Comparison of ENCODE assay signal across 8 cellular contexts in the genomic region with DNA sequence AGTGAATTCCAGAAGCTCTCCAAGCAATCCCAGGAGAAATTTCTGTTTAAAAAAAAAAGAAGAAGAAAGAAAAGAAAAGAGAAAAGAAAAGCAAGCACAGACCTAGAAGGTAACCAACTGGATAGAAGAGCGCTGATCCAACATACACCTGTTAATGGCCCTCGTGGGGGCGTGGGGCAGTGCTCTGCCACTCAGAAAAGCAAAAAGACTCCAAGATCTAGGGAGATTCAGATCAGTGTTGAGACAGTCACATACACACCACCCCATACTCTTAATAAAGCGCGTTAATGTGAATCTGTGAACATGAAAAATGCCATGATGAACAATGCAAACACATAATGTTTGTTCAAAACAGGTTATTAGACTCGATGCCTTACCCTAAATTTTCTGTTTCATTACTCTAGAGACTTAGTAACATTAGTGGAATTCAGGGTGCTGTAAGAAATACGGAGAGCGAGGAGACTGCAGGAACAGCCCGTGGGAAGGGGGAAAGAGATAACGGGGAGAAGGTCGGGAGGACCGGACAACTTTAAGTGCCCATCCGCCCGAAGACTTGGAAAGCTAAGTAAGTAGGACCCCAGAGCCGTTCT. TPM values are rescaled to one million over a fixed set of nuclear protein-coding genes. Genes with fewer than 3 reads are reported as not detected.
A peak's percentile ranks its signal among the peaks of the same experiment; 100 is the strongest.
DNase-seq lines count a peak whose midpoint lies in the region; ATAC-seq, FAIRE-seq and TF ChIP-seq lines count a peak whose summit lies in the region.

No MANE protein-coding gene starts in this region.

- no peak for TF ChIP-seq EP300 in GM12878 (IDR thresholded peaks at IDR 0.05; ENCODE audit: borderline replicate concordance in 1 of 2, control insufficient read depth in 1 of 2, low read depth in 2 of 2, low read length in 2 of 2)

- H2AFZ ChIP-seq in GM12878 (ENCODE audit: control insufficient read depth, low read depth, low read length), result peak overlapping the region; percentile 95

- POLR2A ChIA-PET in GM12878 (lab: Charles Lee), result no interaction called here

- no peak for FAIRE-seq in GM12878 (lab: Jason Lieb, UNC)

- H3K27ac ChIP-seq in GM12878 (ENCODE audit: control insufficient read depth, insufficient read depth) (no peak overlapping the region), right lobe of liver (no peak overlapping the region), aorta (ENCODE audit: low read depth in 1 of 2, low read length in 2 of 2) (peak overlapping the region; percentile 7 to 79)

- RAD21 ChIA-PET in GM12878 (lab: Charles Lee; ENCODE audit: unreplicated experiment), result interaction anchor here (1.3 to 2.2 kb wide), 2 partner anchors 9 to 19 kb away, joined by 3 to 8 read pairs; no protein-coding TSS in a partner anchor

- WGBS in GM12878 (ENCODE audit: insufficient coverage, insufficient replicate concordance, low lambda C conversion rate, missing lambda C conversion rate), result 6% methylated on average over 15 of the region's 15 CpGs
- 10% methylated on average over 15 of the region's 15 CpGs for WGBS in right lobe of liver (ENCODE audit: insufficient coverage, low coverage, low lambda C conversion rate, missing lambda C conversion rate)
- WGBS in aorta, 2 donors, result 9% methylated on average over 15 of the region's 15 CpGs

- H3K4me1 ChIP-seq in GM12878 (ENCODE audit: control insufficient read depth, insufficient read depth, low read length) (peaks cover 4% of the 10 kb centered on the region; the same call in 1 of the 2 replicates), right lobe of liver (peaks cover 0 to 8% (median 0%) of the 10 kb centered on the region in 4 donors), aorta (ENCODE audit: control insufficient read depth in 1 of 2, insufficient read depth in 2 of 2, low read length in 2 of 2) (peaks cover 0 to 14% of the 10 kb centered on the region in 2 donors)

- peak overlapping the region; percentile 47; the same call in 1 of the 2 replicates for H3K9ac ChIP-seq in GM12878 (ENCODE audit: control insufficient read depth, insufficient read depth, low read length)

- no peak for TF ChIP-seq CTCF in GM12878 (IDR thresholded peaks at IDR 0.05 in 2 of 3, conservative IDR thresholded peaks at IDR 0.05 in 1 of 3; ENCODE audit: control insufficient read depth in 2 of 3, extremely low read depth in 1 of 3, insufficient read depth in 1 of 3, low read depth in 3 of 3, low read length in 3 of 3)
- TF ChIP-seq CTCF in right lobe of liver (IDR thresholded peaks at IDR 0.05), result no peak

- H3K27me3 ChIP-seq in GM12878 (replicated peaks in 1 of 2; ENCODE audit: control insufficient read depth in 2 of 2, insufficient read depth in 2 of 2, low read length in 1 of 2) (no peaks in the 10 kb centered on the region), right lobe of liver (no peaks in the 10 kb centered on the region), aorta (ENCODE audit: control insufficient read depth in 1 of 2, insufficient read depth in 2 of 2, low read length in 1 of 2) (no peaks in the 10 kb centered on the region)

- H3K4me2 ChIP-seq in GM12878 (ENCODE audit: control insufficient read depth, insufficient read depth), result peak overlapping the region; percentile 83

- peaks cover 10% of the 10 kb centered on the region for H3K79me2 ChIP-seq in GM12878 (ENCODE audit: control insufficient read depth, insufficient read depth, low read length)

- no peak for TF ChIP-seq RAD21 in GM12878 (IDR thresholded peaks at IDR 0.05; ENCODE audit: insufficient read depth, low read depth, low read length)

- intact Hi-C loops in Right ventricle myocardium inferior (cut with DNase I), result no loop called here
- intact Hi-C loops in cardiac septum (cut with DNase I), result loop anchor here (10.0 kb wide), 2 partner anchors 118 to 1432 kb away; a partner anchor contains a TSS
- intact Hi-C loops in GM12878 (cut with micrococcal nuclease; ENCODE audit: unreplicated experiment), result loop anchor here (5.0 kb wide), 1 partner anchor 180 kb away; no protein-coding TSS in a partner anchor
- intact Hi-C loops in right lobe of liver (cut with DNase I), result no loop called here
- intact Hi-C loops in aorta (cut with DNase I), result loop anchor here in 1 of 2 donors (5.0 kb wide), 1 partner anchor 120 kb away; a partner anchor contains a TSS

- no peaks in the 10 kb centered on the region for H4K20me1 ChIP-seq in GM12878 (ENCODE audit: control insufficient read depth, insufficient read depth)

- H3K9me3 ChIP-seq in GM12878 (replicated peaks; ENCODE audit: control insufficient read depth, insufficient read depth, low read length) (no peaks in the 10 kb centered on the region; the same call in 2 of the 3 replicates), right lobe of liver (no peaks in the 10 kb centered on the region), aorta (ENCODE audit: control insufficient read depth, low read length) (no peaks in the 10 kb centered on the region)

- DNase-seq in Right ventricle myocardium inferior (ENCODE audit: missing footprints) (no peak), cardiac septum (ENCODE audit: low spot score) (no peak), GM12878 (ENCODE audit: low read depth, low spot score) (no peak), right lobe of liver (no peak), aorta (no peak)
- DNase-seq in effector CD4-positive, alpha-beta T cell, result no peak
- no peak for DNase-seq in activated effector memory CD4-positive, alpha-beta T cell treated with anti-CD3 and anti-CD28 coated beads, Interleukin-2, amount 50 U/mL, for 16 hours

- no peak for TF ChIP-seq POLR2A in GM12878 (IDR thresholded peaks at IDR 0.05; ENCODE audit: low read depth, low read length)
- no peak for TF ChIP-seq POLR2A in right lobe of liver (IDR thresholded peaks at IDR 0.05)

- H3K4me3 ChIP-seq in GM12878, result peak overlapping the region; percentile 72
- H3K4me3 ChIP-seq in right lobe of liver, result peak overlapping the region; percentile 65 to 72 (median 70)
- peak overlapping the region; percentile 29 to 68 for H3K4me3 ChIP-seq in aorta (ENCODE audit: low read length in 2 of 2)

- SMC1A ChIA-PET in GM12878 (lab: Charles Lee; ENCODE audit: uncharacterized antibody, unreplicated experiment), result interaction anchor here (0.6 to 2.7 kb wide), 10 partner anchors 7 to 730 kb away, joined by 3 to 9 read pairs (median 4); no protein-coding TSS in a partner anchor

- H3K36me3 ChIP-seq in GM12878 (ENCODE audit: control insufficient read depth in 2 of 2, insufficient read depth in 2 of 2, low read length in 1 of 2) (peaks cover 0 to 7% of the 10 kb centered on the region in 2 experiments; a peak in 1 of 4 replicates), right lobe of liver (peaks cover 0 to 10% (median 0%) of the 10 kb centered on the region in 4 donors), aorta (ENCODE audit: control insufficient read depth in 1 of 2, insufficient read depth in 2 of 2, low read length in 1 of 2) (no peaks in the 10 kb centered on the region)

- TSS peak; percentile 84 for BruUV-seq in GM12878 (replicated peaks; lab: Mats Ljungman, UMichigan)

- CTCF ChIA-PET in GM12878 (lab: Yijun Ruan, JAX), result interaction anchor here (0.6 to 2.0 kb wide), 4 partner anchors 9 to 730 kb away, joined by 3 to 9 read pairs (median 6); no protein-coding TSS in a partner anchor

- in situ Hi-C loops in GM12878 (cut with MboI), result no loop called here

- peak; percentile 11 for ATAC-seq in Right ventricle myocardium inferior
- no peak; the same call in 2 of the 3 replicates for ATAC-seq in GM12878
- peak in 1 of 4 donors; percentile 10 for ATAC-seq in right lobe of liver
- no peak for ATAC-seq in aorta (ENCODE audit: low FRiP score)
- ATAC-seq in GM18867 (IDR thresholded peaks at IDR 0.05; ENCODE audit: unreplicated experiment), result no peak

RNA-seq across cellular contexts. Expression of a gene that starts 0.4 kb away (rescaled TPM):
- total RNA-seq in Right ventricle myocardium inferior (10.1 TPM), cardiac septum (9.8 TPM), GM12878 (2014; rRNA removed) (1.5 and 2.1 TPM in 2 replicates), GM12878 (2014; rRNA removed; fragmentation: Illumina TruSeq; extraction: Trizol) (5.4 and 6.2 TPM in 2 replicates), GM12878 (2021) (3.7 and 4.2 TPM in 2 replicates), right lobe of liver (1 to 10 TPM; 2.0 to 6.5 (median 5.3) TPM), aorta (10 to 100 TPM; 13.3 to 23.5 TPM)
- total RNA-seq in GM12878 (2013; cell fraction: nucleolus; rRNA removed), result 29.5 and 31.7 TPM in 2 replicates
- polyA plus RNA-seq in GM12878 (2011; ENCODE audit: low read depth), result 5.6 TPM
- polyA plus RNA-seq in GM12878 (2011; rRNA removed) (15.6 and 24.6 TPM in 2 replicates), GM12878 (2014; fragmentation: Illumina TruSeq; extraction: Trizol) (6.6 and 7.2 TPM in 2 replicates), GM12878 (2014; fragmentation: Nextera tagmentation; extraction: Ambion mirVana) (1 to 10 TPM; 8.0 to 8.1 TPM), GM12878 (2014; rRNA removed) (4.5 and 5.5 TPM in 2 replicates), GM12878 (2016; fragmentation: Nextera tagmentation; extraction: Ambion mirVana) (1 to 10 TPM; 7.2 to 8.2 TPM), aorta (10 to 100 TPM; 14.7 to 20.7 TPM)
- 5.2 and 6.3 TPM in 2 replicates for polyA plus RNA-seq in GM12878 (2011; cell fraction: cytosol; rRNA removed)
- 9.5 and 10.0 TPM in 2 replicates for polyA plus RNA-seq in GM12878 (2011; cell fraction: nucleus; rRNA removed)
- polyA plus RNA-seq in GM12878 (2012), result 9.5 and 20.3 TPM in 2 replicates
- 13.1 TPM in 2 replicates for polyA minus RNA-seq in GM12878 (2011; rRNA and poly(A)+ RNA removed)
- polyA minus RNA-seq in GM12878 (2011; cell fraction: cytosol; rRNA and poly(A)+ RNA removed), result 4.8 and 7.8 TPM in 2 replicates
- polyA minus RNA-seq in GM12878 (2011; cell fraction: nucleus; rRNA and poly(A)+ RNA removed), result 14.9 and 20.8 TPM in 2 replicates

RNA-seq across cellular contexts. Expression of a gene that starts 0.8 kb away (rescaled TPM):
- 22.6 TPM for total RNA-seq in Right ventricle myocardium inferior
- total RNA-seq in cardiac septum, result 23.1 TPM
- 27.4 and 31.8 TPM in 2 replicates for total RNA-seq in GM12878 (2013; cell fraction: nucleolus; rRNA removed)
- total RNA-seq in GM12878 (2014; rRNA removed), result 6.6 and 9.2 TPM in 2 replicates
- 8.9 and 10.0 TPM in 2 replicates for total RNA-seq in GM12878 (2014; rRNA removed; fragmentation: Illumina TruSeq; extraction: Trizol)
- 7.0 and 7.2 TPM in 2 replicates for total RNA-seq in GM12878 (2021)
- polyA plus RNA-seq in GM12878 (2011; ENCODE audit: low read depth), result 4.6 TPM
- 11.9 and 21.5 TPM in 2 replicates for polyA plus RNA-seq in GM12878 (2011; rRNA removed)
- polyA plus RNA-seq in GM12878 (2011; cell fraction: cytosol; rRNA removed), result 3.5 and 4.5 TPM in 2 replicates
- 9.5 TPM in 2 replicates for polyA plus RNA-seq in GM12878 (2011; cell fraction: nucleus; rRNA removed)
- 4.2 and 6.4 TPM in 2 replicates for polyA plus RNA-seq in GM12878 (2012)
- 9.1 and 11.2 TPM in 2 replicates for polyA plus RNA-seq in GM12878 (2014; fragmentation: Illumina TruSeq; extraction: Trizol)
- polyA plus RNA-seq in GM12878 (2014; fragmentation: Nextera tagmentation; extraction: Ambion mirVana), result 1 to 10 TPM; 6.4 to 9.4 TPM
- 4.1 and 5.1 TPM in 2 replicates for polyA plus RNA-seq in GM12878 (2014; rRNA removed)
- polyA plus RNA-seq in GM12878 (2016; fragmentation: Nextera tagmentation; extraction: Ambion mirVana), result 10 to 100 TPM; 10.2 to 11.7 TPM
- 10.1 and 13.7 TPM in 2 replicates for polyA minus RNA-seq in GM12878 (2011; rRNA and poly(A)+ RNA removed)
- polyA minus RNA-seq in GM12878 (2011; cell fraction: cytosol; rRNA and poly(A)+ RNA removed), result 4.6 and 4.8 TPM in 2 replicates
- polyA minus RNA-seq in GM12878 (2011; cell fraction: nucleus; rRNA and poly(A)+ RNA removed), result 13.8 and 16.6 TPM in 2 replicates
- total RNA-seq in right lobe of liver, result 10 to 100 TPM in 3 of 6 experiments, 1 to 10 TPM in 3; 8.2 to 13.2 (median 10.1) TPM
- 10 to 100 TPM; 26.7 to 27.3 TPM for total RNA-seq in aorta
- polyA plus RNA-seq in aorta, result 10 to 100 TPM; 14.9 to 26.5 TPM

Comparison
In these comparisons a context has a peak if more than half of its experiments do, and no peak if none do; other contexts are left out.
1. intact Hi-C loops: an anchor here in cardiac septum (10.0 kb wide) and GM12878 (5.0 kb wide); none called in Right ventricle myocardium inferior and right lobe of liver.
2. H3K27ac ChIP-seq: peak in aorta (2 of 2); none in GM12878 (single experiment) and right lobe of liver (0 of 3).
3. Peak in every context shown above with its lines, with median percentiles within 50 percentile points of each other: H3K4me3 ChIP-seq.